In genomic region chr7:1842321-1843221, GRCh38 we compare ENCODE assay signal across 1 cellular context.
TF ChIP-seq lines count a peak whose summit lies in the region.

No MANE protein-coding gene starts in this region.

TF ChIP-seq in HepG2, 621 proteins besides CTCF, POLR2A, EP300 and RAD21 (continued from another document and continues in another):
- no peak for TF ChIP-seq ZHX2 (IDR thresholded peaks at IDR 0.05; ENCODE audit: low read depth)
- no peak for TF ChIP-seq ZHX2 (CRISPR knock-in tag; IDR thresholded peaks at IDR 0.05; ENCODE audit: borderline replicate concordance)
- TF ChIP-seq ZNF776 (CRISPR knock-in tag; IDR thresholded peaks at IDR 0.05), result no peak
- 0 out of 2 replicates have a peak, but pooled peaks have one; percentile 14 for TF ChIP-seq FOXJ3 (CRISPR knock-in tag; IDR thresholded peaks at IDR 0.05; ENCODE audit: borderline replicate concordance)
- no peak for TF ChIP-seq NR1H2 (CRISPR knock-in tag; IDR thresholded peaks at IDR 0.05; ENCODE audit: borderline replicate concordance, low read depth)
- no peak for TF ChIP-seq ZNF737 (CRISPR knock-in tag; IDR thresholded peaks at IDR 0.05; ENCODE audit: borderline replicate concordance)
- TF ChIP-seq ZNF639 (CRISPR knock-in tag; conservative IDR thresholded peaks at IDR 0.05), result no peak
- no peak for TF ChIP-seq NRL (CRISPR knock-in tag; IDR thresholded peaks at IDR 0.05; ENCODE audit: borderline replicate concordance)
- no peak for TF ChIP-seq SP140L (CRISPR knock-in tag; IDR thresholded peaks at IDR 0.05; ENCODE audit: borderline replicate concordance)
- TF ChIP-seq RNF219 (CRISPR knock-in tag; IDR thresholded peaks at IDR 0.05), result no peak
- no peak for TF ChIP-seq REST (IDR thresholded peaks at IDR 0.05; ENCODE audit: borderline replicate concordance in 1 of 2, low read depth in 1 of 2, low read length in 2 of 2)
- TF ChIP-seq GZF1 (CRISPR knock-in tag; IDR thresholded peaks at IDR 0.05), result no peak
- TF ChIP-seq TEAD2 (CRISPR knock-in tag; IDR thresholded peaks at IDR 0.05), result no peak
- TF ChIP-seq BRD4 (CRISPR knock-in tag; IDR thresholded peaks at IDR 0.05), result no peak
- TF ChIP-seq PLRG1 (conservative IDR thresholded peaks at IDR 0.05), result no peak
- no peak for TF ChIP-seq TRIM22 (IDR thresholded peaks at IDR 0.05)
- no peak for TF ChIP-seq ZNF766 (CRISPR knock-in tag; IDR thresholded peaks at IDR 0.05; ENCODE audit: borderline replicate concordance)
- no peak for TF ChIP-seq RBM22 (optimal IDR thresholded peaks at IDR 0.05; ENCODE audit: low read length)
- no peak for TF ChIP-seq ZKSCAN8 (CRISPR knock-in tag; IDR thresholded peaks at IDR 0.05; ENCODE audit: borderline replicate concordance)
- TF ChIP-seq ZNF720 (CRISPR knock-in tag; IDR thresholded peaks at IDR 0.05), result no peak
- TF ChIP-seq ZNF225 (CRISPR knock-in tag; IDR thresholded peaks at IDR 0.05), result no peak
- TF ChIP-seq RCOR2 (CRISPR knock-in tag; IDR thresholded peaks at IDR 0.05), result no peak
- TF ChIP-seq ZFP62 (CRISPR knock-in tag; IDR thresholded peaks at IDR 0.05), result no peak
- TF ChIP-seq ZNF652 (CRISPR knock-in tag; IDR thresholded peaks at IDR 0.05; ENCODE audit: borderline replicate concordance, low read depth), result no peak
- TF ChIP-seq NCOA5 (CRISPR knock-in tag; IDR thresholded peaks at IDR 0.05), result no peak
- TF ChIP-seq GLI4 (CRISPR knock-in tag; IDR thresholded peaks at IDR 0.05; ENCODE audit: borderline replicate concordance), result no peak
- TF ChIP-seq ZNF260 (CRISPR knock-in tag; IDR thresholded peaks at IDR 0.05; ENCODE audit: borderline replicate concordance, low read depth), result no peak
- TF ChIP-seq ZNF503 (CRISPR knock-in tag; IDR thresholded peaks at IDR 0.05), result no peak
- TF ChIP-seq RFX1 (IDR thresholded peaks at IDR 0.05), result no peak
- no peak for TF ChIP-seq HOXD1 (CRISPR knock-in tag; IDR thresholded peaks at IDR 0.05)
- no peak for TF ChIP-seq ZNF709 (CRISPR knock-in tag; IDR thresholded peaks at IDR 0.05)
- no peak for TF ChIP-seq MXD3 (CRISPR knock-in tag; IDR thresholded peaks at IDR 0.05)
- peak; percentile 83 for TF ChIP-seq PATZ1 (CRISPR knock-in tag; IDR thresholded peaks at IDR 0.05)
- TF ChIP-seq MATR3 (CRISPR knock-in tag; IDR thresholded peaks at IDR 0.05), result no peak
- TF ChIP-seq NR2F6 (IDR thresholded peaks at IDR 0.05), result no peak
- TF ChIP-seq NR2F6 (CRISPR knock-in tag; IDR thresholded peaks at IDR 0.05), result 0 out of 2 replicates have a peak, but pooled peaks have one; percentile 35
- TF ChIP-seq ASH2L (IDR thresholded peaks at IDR 0.05; ENCODE audit: insufficient read length, low read depth, low read length), result no peak
- no peak for TF ChIP-seq ZNF660 (CRISPR knock-in tag; IDR thresholded peaks at IDR 0.05; ENCODE audit: borderline replicate concordance, low read depth)
- TF ChIP-seq RBM39 (IDR thresholded peaks at IDR 0.05; ENCODE audit: low read depth, low read length, poor library complexity, severe bottlenecking), result no peak
- TF ChIP-seq GPBP1L1 (CRISPR knock-in tag; IDR thresholded peaks at IDR 0.05), result no peak
- TF ChIP-seq ZNF724P (CRISPR knock-in tag; IDR thresholded peaks at IDR 0.05; ENCODE audit: borderline replicate concordance), result no peak
